In genomic region chr1:94792876-94793605, GRCh38 we compare ENCODE assay signal across 9 cellular contexts. TPM values are rescaled to one million over a fixed set of nuclear protein-coding genes. Genes with fewer than 3 reads are reported as not detected.
DNase-seq lines count a peak whose midpoint lies in the region; ATAC-seq, FAIRE-seq and TF ChIP-seq lines count a peak whose summit lies in the region.
"Had no signal": no experiment of that assay in that cellular context is flagged by ENCODE, and none has a peak within 500 bp of the region (broad histone marks: within the 10 kb centered on the region; RNA-seq: fewer than 3 reads in every experiment).

No MANE protein-coding gene starts in this region.

- POLR2A ChIA-PET in endothelial cell of umbilical vein (lab: Charles Lee) = no interaction called here

- dilution Hi-C loops in endothelial cell of umbilical vein (cut with MboI; ENCODE audit: extremely low pct_ligation_motif_present, low sequenced_read_pairs) = no loop called here

- BruUV-seq in endothelial cell of umbilical vein (replicated peaks; lab: Mats Ljungman, UMichigan) = TSS peak; percentile 8

- no peaks in the 10 kb centered on the region for H3K36me3 ChIP-seq in endothelial cell of umbilical vein (ENCODE audit: control insufficient read depth in 2 of 2, extremely low read depth in 1 of 2, insufficient read depth in 2 of 2, low read length in 2 of 2)

- TF ChIP-seq POLR2A in endothelial cell of umbilical vein (IDR thresholded peaks at IDR 0.05; ENCODE audit: low read depth, low read length) = no peak

- H2AFZ ChIP-seq in endothelial cell of umbilical vein (ENCODE audit: low read depth, low read length) = peak overlapping the region; percentile 10

- no peaks in the 10 kb centered on the region for H3K79me2 ChIP-seq in endothelial cell of umbilical vein (ENCODE audit: control insufficient read depth, insufficient read depth, low read length)

- peak; percentile 43 for ATAC-seq in GM19452 (IDR thresholded peaks at IDR 0.05; ENCODE audit: unreplicated experiment)
- peak; percentile 25 for ATAC-seq in HG03457 (IDR thresholded peaks at IDR 0.05; ENCODE audit: unreplicated experiment)
- ATAC-seq in HG03439 (IDR thresholded peaks at IDR 0.05; ENCODE audit: unreplicated experiment) = no peak

- H3K4me1 ChIP-seq in endothelial cell of umbilical vein (ENCODE audit: control insufficient read depth, extremely low read depth, insufficient read depth, low read length) = peaks cover 48% of the 10 kb centered on the region

- no peaks in the 10 kb centered on the region for H3K9me1 ChIP-seq in endothelial cell of umbilical vein (replicated peaks; ENCODE audit: control insufficient read depth, extremely low read depth, insufficient read depth, low read length)

- DNase-seq in endothelial cell of umbilical vein (ENCODE audit: low read depth, low spot score) (peak; percentile 91), retinal pigment epithelial cell (ENCODE audit: low read depth) (peak; percentile 73), GM19240 (ENCODE audit: insufficient read length, low spot score) (no peak), NCI-H1417 treated with DMSO at 0.1 percent for 48 hours (lab: John Stamatoyannopoulos, UW) (no peak), posterior vena cava (ENCODE audit: low spot score) (no peak)

- H3K4me3 ChIP-seq in endothelial cell of umbilical vein (replicated peaks in 1 of 3; ENCODE audit: insufficient read depth in 1 of 3, low read depth in 1 of 3, low read length in 3 of 3) (peak overlapping the region in 1 of 3 experiments; percentile 12), retinal pigment epithelial cell (ENCODE audit: low read length) (no peak overlapping the region)

- CTCF ChIA-PET in endothelial cell of umbilical vein (lab: Charles Lee) = interaction anchor here (0.7 kb wide), 1 partner anchor 9 kb away, joined by 4 read pairs; no protein-coding TSS in a partner anchor

- intact Hi-C loops in endothelial cell of umbilical vein (cut with micrococcal nuclease) = loop anchor here (1.0 kb wide), 1 partner anchor 10 kb away; no protein-coding TSS in a partner anchor
- intact Hi-C loops in posterior vena cava (cut with DNase I) = no loop called here

- H3K9me3 ChIP-seq in endothelial cell of umbilical vein (replicated peaks; ENCODE audit: control insufficient read depth, insufficient read depth, low read length) = no peaks in the 10 kb centered on the region

- TF ChIP-seq CTCF in endothelial cell of umbilical vein (IDR thresholded peaks at IDR 0.05; ENCODE audit: extremely low read depth in 1 of 2, insufficient read depth in 1 of 2, low read depth in 1 of 2, low read length in 2 of 2) (no peak), retinal pigment epithelial cell (conservative IDR thresholded peaks at IDR 0.05; ENCODE audit: low read depth, low read length) (no peak)

- H3K27ac ChIP-seq in endothelial cell of umbilical vein (ENCODE audit: insufficient read depth, low read depth, low read length) = peak overlapping the region; percentile 84

- peak overlapping the region; percentile 65 for H3K4me2 ChIP-seq in endothelial cell of umbilical vein (ENCODE audit: insufficient read depth, low read length)

- no peaks in the 10 kb centered on the region for H4K20me1 ChIP-seq in endothelial cell of umbilical vein (replicated peaks; ENCODE audit: control insufficient read depth, extremely low read depth, insufficient read depth, low read length)

- FAIRE-seq in endothelial cell of umbilical vein (lab: Jason Lieb, UNC) = peak; percentile 31
- FAIRE-seq: islet of Langerhans had no signal

- H3K9ac ChIP-seq in endothelial cell of umbilical vein (replicated peaks; ENCODE audit: extremely low read depth, insufficient read depth, low read length) = peak overlapping the region; percentile 63

- H3K27me3 ChIP-seq in endothelial cell of umbilical vein (ENCODE audit: control insufficient read depth in 2 of 2, insufficient read depth in 2 of 2, low read length in 2 of 2) = no peaks in the 10 kb centered on the region

TF ChIP-seq in endothelial cell of umbilical vein, 7 proteins besides CTCF, POLR2A, EP300 and RAD21:
- no peak for TF ChIP-seq GATA2 (IDR thresholded peaks at IDR 0.05; ENCODE audit: insufficient read depth, insufficient read length, low read depth, low read length)
- peak; percentile 38 for TF ChIP-seq FOS (IDR thresholded peaks at IDR 0.05; ENCODE audit: borderline replicate concordance, insufficient read depth, low read length)

RNA-seq across cellular contexts. Expression of gene SLC44A3, which starts 27.1 kb away (rescaled TPM):
- total RNA-seq in endothelial cell of umbilical vein = 0.42 and 0.58 TPM in 2 replicates
- polyA plus RNA-seq in endothelial cell of umbilical vein = 0.29 and 0.33 TPM in 2 replicates
- polyA plus RNA-seq in endothelial cell of umbilical vein (2011; cell fraction: cytosol; rRNA removed) = 0.25 and 0.30 TPM in 2 replicates
- polyA plus RNA-seq in endothelial cell of umbilical vein (2011; cell fraction: nucleus; rRNA removed) = 0.20 and 0.36 TPM in 2 replicates
- 0.11 TPM in 2 replicates for polyA plus RNA-seq in endothelial cell of umbilical vein (2012)
- 0.78 and 1.5 TPM in 2 replicates for polyA minus RNA-seq in endothelial cell of umbilical vein
- polyA minus RNA-seq in endothelial cell of umbilical vein (2011; cell fraction: cytosol; rRNA and poly(A)+ RNA removed) = 1.3 TPM
- polyA minus RNA-seq in endothelial cell of umbilical vein (2011; cell fraction: nucleus; rRNA and poly(A)+ RNA removed) = 0.34 and 1.8 TPM in 2 replicates
- 10 to 100 TPM in 1 of 2 donors, 1 to 10 TPM in 1; 7.7 to 10.9 TPM for total RNA-seq in posterior vena cava

Comparison
In these comparisons a context has a peak if more than half of its experiments do, and no peak if none do; other contexts are left out.
1. DNase-seq: peak in endothelial cell of umbilical vein (single experiment) and retinal pigment epithelial cell (single experiment); none in GM19240 (single experiment), NCI-H1417 treated with DMSO at 0.1 percent for 48 hours (single experiment) and posterior vena cava (single experiment).